Comparison of ENCODE assay signal across 13 cellular contexts in the genomic region with DNA sequence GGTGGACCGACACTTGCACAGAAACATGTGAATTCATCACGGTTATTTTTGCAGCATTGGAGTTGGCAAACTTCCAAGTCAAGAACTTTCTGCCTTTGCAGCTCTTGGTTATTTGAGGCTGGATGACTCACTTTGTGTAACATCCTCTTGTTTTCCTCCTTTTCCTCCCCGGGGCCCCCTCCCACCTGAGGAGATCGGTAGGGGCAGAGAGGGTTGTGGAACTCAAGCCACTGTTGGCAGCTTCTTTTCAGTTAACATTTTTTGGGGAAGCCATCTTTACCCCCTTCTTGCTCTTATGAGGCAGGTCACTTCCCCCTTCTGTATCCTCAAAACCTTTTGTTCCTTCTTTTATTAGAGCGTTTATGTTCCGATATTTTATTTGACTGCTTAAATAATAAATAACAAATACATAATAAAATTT. TPM values are rescaled to one million over a fixed set of nuclear protein-coding genes. Genes with fewer than 3 reads are reported as not detected.
A peak's percentile ranks its signal among the peaks of the same experiment; 100 is the strongest.
DNase-seq lines count a peak whose midpoint lies in the region; ATAC-seq and TF ChIP-seq lines count a peak whose summit lies in the region.
"Had no signal": no experiment of that assay in that cellular context is flagged by ENCODE, and none has a peak within 500 bp of the region (broad histone marks: within the 10 kb centered on the region; RNA-seq: fewer than 3 reads in every experiment).

No MANE protein-coding gene starts in this region.

- no peaks in the 10 kb centered on the region for H3K27me3 ChIP-seq in WERI-Rb-1 (ENCODE audit: insufficient read depth, low read depth, severe bottlenecking)
- no peaks in the 10 kb centered on the region for H3K27me3 ChIP-seq in suprapubic skin
- H3K27me3 ChIP-seq: dorsolateral prefrontal cortex, left lung had no signal

- H3K4me1 ChIP-seq in suprapubic skin, result peaks cover 13% of the 10 kb centered on the region

- H3K9me3 ChIP-seq in WERI-Rb-1 (ENCODE audit: severe bottlenecking), result no peaks in the 10 kb centered on the region
- no peaks in the 10 kb centered on the region for H3K9me3 ChIP-seq in suprapubic skin

- peak; percentile 73 for DNase-seq in Daoy (ENCODE audit: low read depth)
- DNase-seq in M059J (ENCODE audit: low read depth), result peak; percentile 75
- DNase-seq in dermis microvascular lymphatic vessel endothelial cell (ENCODE audit: low read depth in 2 of 2), result peak; percentile 95 to 97
- peak; percentile 81 for DNase-seq in non-pigmented ciliary epithelial cell (ENCODE audit: low read depth)
- DNase-seq in WERI-Rb-1, result no peak
- no peak for DNase-seq in COR-L47 (lab: John Stamatoyannopoulos, UW)
- DNase-seq in suprapubic skin (ENCODE audit: low spot score in 2 of 2), result no peak
- DNase-seq: left lung, NCI-H2171 treated with DMSO at 0.1 percent for 48 hours, T-helper 1 cell had no signal

- H3K27ac ChIP-seq in WERI-Rb-1 (no peak overlapping the region), suprapubic skin (no peak overlapping the region)
- H3K27ac ChIP-seq: left lung had no signal

- no peak for ATAC-seq in GM18909 (IDR thresholded peaks at IDR 0.05; ENCODE audit: poor library complexity, unreplicated experiment)
- ATAC-seq: left lung had no signal

- TF ChIP-seq EP300 in suprapubic skin (IDR thresholded peaks at IDR 0.05), result no peak

- no peak for TF ChIP-seq POLR2A in suprapubic skin (IDR thresholded peaks at IDR 0.05)

- H3K4me3 ChIP-seq in WERI-Rb-1 (ENCODE audit: low read depth, low read length) (no peak overlapping the region), suprapubic skin (no peak overlapping the region)
- H3K4me3 ChIP-seq: dorsolateral prefrontal cortex, left lung, smooth muscle cell had no signal

- 45% methylated on average over 6 of the region's 6 CpGs for WGBS in suprapubic skin

- TF ChIP-seq CTCF in WERI-Rb-1 (IDR thresholded peaks at IDR 0.05; ENCODE audit: low read depth, low read length), result no peak
- TF ChIP-seq CTCF in suprapubic skin (IDR thresholded peaks at IDR 0.05), result no peak

- peaks cover 19% of the 10 kb centered on the region for H3K36me3 ChIP-seq in WERI-Rb-1
- peaks cover 14% of the 10 kb centered on the region for H3K36me3 ChIP-seq in suprapubic skin

RNA-seq across cellular contexts. Expression of a gene that starts 48.6 kb away (rescaled TPM):
- 134 and 135 TPM in 2 replicates for total RNA-seq in Daoy (2014; rRNA removed; shearing (Covaris generic))
- 56.4 and 89.4 TPM in 2 replicates for total RNA-seq in M059J (2014; rRNA removed; shearing (Covaris generic))
- total RNA-seq in dermis microvascular lymphatic vessel endothelial cell, result 62.0 and 67.5 TPM in 2 replicates
- total RNA-seq in suprapubic skin, result 10 to 100 TPM; 40.9 to 62.1 (median 51.8) TPM

Comparison
In these comparisons a context has a peak if more than half of its experiments do, and no peak if none do; other contexts are left out.
1. DNase-seq: peak in Daoy (single experiment), M059J (single experiment), dermis microvascular lymphatic vessel endothelial cell (2 of 2) and non-pigmented ciliary epithelial cell (single experiment); none in WERI-Rb-1 (single experiment), COR-L47 (single experiment) and suprapubic skin (0 of 2).